Comparison of ENCODE assay signal across 8 cellular contexts in genomic region chr12:49061157-49061650, GRCh38. TPM values are rescaled to one million over a fixed set of nuclear protein-coding genes. Genes with fewer than 3 reads are reported as not detected.
DNase-seq lines count a peak whose midpoint lies in the region; ATAC-seq and TF ChIP-seq lines count a peak whose summit lies in the region.

No MANE protein-coding gene starts in this region.

- H3K27ac ChIP-seq in 22Rv1 (peak overlapping the region; percentile 89), brain microvascular endothelial cell (peak overlapping the region; percentile 98), mesendoderm (ENCODE audit: low read depth, low read length) (no peak overlapping the region)

- H3K18ac ChIP-seq in mesendoderm (ENCODE audit: low read length) = peak overlapping the region; percentile 63

- H3K4me3 ChIP-seq in brain microvascular endothelial cell (ENCODE audit: low read depth, low read length) (peak overlapping the region; percentile 86), mesendoderm (ENCODE audit: low read length) (peak overlapping the region; percentile 55)

- no peak overlapping the region for H2BK15ac ChIP-seq in mesendoderm (replicated peaks; ENCODE audit: low read depth)

- no peak overlapping the region for H3K23ac ChIP-seq in mesendoderm (ENCODE audit: low read length)

- in situ Hi-C loops in brain microvascular endothelial cell (cut with HindIII; ENCODE audit: low pct_ligation_motif_present, low sequenced_read_pairs) = no loop called here

- peak overlapping the region; percentile 97 for H3K9ac ChIP-seq in mesendoderm (ENCODE audit: low read length)

- peak overlapping the region; percentile 94 for H3K4me2 ChIP-seq in mesendoderm (ENCODE audit: low read length)

- no peak overlapping the region for H2BK120ac ChIP-seq in mesendoderm (ENCODE audit: low read depth, low read length)

- H2BK5ac ChIP-seq in mesendoderm (ENCODE audit: low read length) = peak overlapping the region; percentile 40

- DNase-seq in brain microvascular endothelial cell (no peak), mesendoderm (no peak), DMS79 (lab: John Stamatoyannopoulos, UW) (no peak), NCI-H146 (lab: John Stamatoyannopoulos, UW) (no peak), NAMALWA (ENCODE audit: low spot score) (no peak)
- no peak for DNase-seq in activated CD8-positive, alpha-beta memory T cell treated with anti-CD3 and anti-CD28 coated beads for 24 hours

- peak overlapping the region; percentile 39 for H3K4ac ChIP-seq in mesendoderm (ENCODE audit: low read depth, low read length)

- no peak for TF ChIP-seq CTCF in 22Rv1 (IDR thresholded peaks at IDR 0.05)
- TF ChIP-seq CTCF in brain microvascular endothelial cell (IDR thresholded peaks at IDR 0.05; ENCODE audit: low read depth, low read length, missing control alignments) = no peak

- peak overlapping the region; percentile 81 for H4K5ac ChIP-seq in mesendoderm (ENCODE audit: low read length)

- H3K4me1 ChIP-seq in mesendoderm (ENCODE audit: control insufficient read depth, low read depth, low read length) = peaks cover 10% of the 10 kb centered on the region

- peaks cover 42% of the 10 kb centered on the region for H3K79me2 ChIP-seq in mesendoderm (ENCODE audit: control insufficient read depth, insufficient read depth, low read length)

- H3K27me3 ChIP-seq in brain microvascular endothelial cell (replicated peaks) (no peaks in the 10 kb centered on the region), mesendoderm (ENCODE audit: insufficient read depth, low read length, poor library complexity) (no peaks in the 10 kb centered on the region)

- no CpG with 5 or more reads among the region's 16 CpGs for WGBS in mesendoderm (ENCODE audit: extremely low coverage, insufficient coverage, low lambda C conversion rate)

- peak overlapping the region; percentile 91 for H3K56ac ChIP-seq in mesendoderm (ENCODE audit: low read length)

- H2AK5ac ChIP-seq in mesendoderm (ENCODE audit: low read length) = no peak overlapping the region

- H3K79me1 ChIP-seq in mesendoderm (ENCODE audit: low read length) = peaks cover 7% of the 10 kb centered on the region

- no peak overlapping the region for H4K8ac ChIP-seq in mesendoderm (ENCODE audit: low read depth, low read length)

- peak; percentile 1 for ATAC-seq in HG02571 (IDR thresholded peaks at IDR 0.05; ENCODE audit: unreplicated experiment)

- H3K36me3 ChIP-seq in brain microvascular endothelial cell (replicated peaks) (no peaks in the 10 kb centered on the region), mesendoderm (ENCODE audit: control insufficient read depth, insufficient read depth, low read length) (no peaks in the 10 kb centered on the region)

RNA-seq across cellular contexts. Expression of gene KMT2D, which starts 0.6 kb away (rescaled TPM):
- 20.5 TPM for polyA plus RNA-seq in mesendoderm (2013, experiment 1 of 2)
- 19.3 TPM for polyA plus RNA-seq in mesendoderm (2013, experiment 2 of 2)

RNA-seq across cellular contexts. Expression of gene RHEBL1, which starts 8.6 kb away (rescaled TPM):
- polyA plus RNA-seq in mesendoderm (2013, experiment 1 of 2) = 3.2 TPM
- polyA plus RNA-seq in mesendoderm (2013, experiment 2 of 2) = 3.1 TPM

RNA-seq across cellular contexts. Expression of gene DHH, which starts 33.4 kb away (rescaled TPM):
- polyA plus RNA-seq in mesendoderm (2013, experiment 1 of 2) = 0.01 TPM
- 0.03 TPM for polyA plus RNA-seq in mesendoderm (2013, experiment 2 of 2)

RNA-seq across cellular contexts. Expression of gene PRKAG1, which starts 42.6 kb away (rescaled TPM):
- 25.8 TPM for polyA plus RNA-seq in mesendoderm (2013, experiment 1 of 2)
- polyA plus RNA-seq in mesendoderm (2013, experiment 2 of 2) = 25.6 TPM

RNA-seq across cellular contexts. Expression of gene LMBR1L, which starts 49.4 kb away (rescaled TPM):
- polyA plus RNA-seq in mesendoderm (2013, experiment 1 of 2) = 11.1 TPM
- polyA plus RNA-seq in mesendoderm (2013, experiment 2 of 2) = 12.6 TPM
